ENCODE assay signal across 11 cellular contexts in genomic region chr4:52795533-52795932, GRCh38. TPM values are rescaled to one million over a fixed set of nuclear protein-coding genes. Genes with fewer than 3 reads are reported as not detected.
"Had no signal": no experiment of that assay in that cellular context is flagged by ENCODE, and none has a peak within 500 bp of the region (broad histone marks: within the 10 kb centered on the region; RNA-seq: fewer than 3 reads in every experiment).

No MANE protein-coding gene starts in this region.

- H2AFZ ChIP-seq: GM23248 had no signal

- DNase-seq: GM23248, GOT3, H7, H9, HCEC 1CT, HFFc6 had no signal

- H3K9me3 ChIP-seq: HAP-1 had no signal

- H3K36me3 ChIP-seq: HAP-1 had no signal

- H3K9me3 Mint-ChIP-seq: HFFc6 had no signal

- H3K27ac Mint-ChIP-seq: H9, HFFc6 had no signal

- H3K9ac ChIP-seq: GM23248 had no signal

- H3K27ac ChIP-seq: GM23248 had no signal

- H3K4me1 ChIP-seq: HAP-1 had no signal

- H3K4me3 ChIP-seq: GM23248, HAP-1 had no signal

- ATAC-seq: HCT116 had no signal

- FAIRE-seq: H1, H54 had no signal

- H3K4me3 Mint-ChIP-seq: H9, HFFc6 had no signal

RNA-seq across cellular contexts. Expression of gene ERVMER34-1, which starts 44.3 kb away (rescaled TPM):
- total RNA-seq: GM23248, H4, HFFc6 had no signal
- polyA plus RNA-seq: GM23248 had no signal
